Comparison of ENCODE assay signal across 22 cellular contexts in genomic region chr19:28485300-28485699, GRCh38.
A peak's percentile ranks its signal among the peaks of the same experiment; 100 is the strongest.
DNase-seq lines count a peak whose midpoint lies in the region; FAIRE-seq and TF ChIP-seq lines count a peak whose summit lies in the region.
"Had no signal": no experiment of that assay in that cellular context is flagged by ENCODE, and none has a peak within 500 bp of the region (broad histone marks: within the 10 kb centered on the region; RNA-seq: fewer than 3 reads in every experiment).

No MANE protein-coding gene starts in this region.

- H3K27me3 Mint-ChIP-seq in nephron progenitor cell (ENCODE audit: low read depth, poor library complexity), result peaks cover 5% of the 10 kb centered on the region
- H3K27me3 Mint-ChIP-seq: central memory CD8-positive, alpha-beta T cell; effector memory CD8-positive, alpha-beta T cell; naive B cell had no signal

- H3K4me1 ChIP-seq in spleen, result peaks cover 0 to 31% (median 7%) of the 10 kb centered on the region in 6 donors

- WGBS in spleen, 5 donors, result 54 to 66% (median 56%) methylated on average over 9 of the region's 9 CpGs

- TF ChIP-seq POLR2A in spleen (IDR thresholded peaks at IDR 0.05), result no peak

- H3K4me3 ChIP-seq in cardiac fibroblast (replicated peaks in 1 of 2; ENCODE audit: low read depth in 2 of 2, low read length in 2 of 2) (no peak overlapping the region), spleen (no peak overlapping the region)
- H3K4me3 ChIP-seq: MG63, pancreas had no signal

- H3K9me3 ChIP-seq in spleen, result no peaks in the 10 kb centered on the region
- H3K9me3 ChIP-seq: MG63, pancreas had no signal

- no peaks in the 10 kb centered on the region for H3K36me3 Mint-ChIP-seq in nephron progenitor cell (ENCODE audit: low read depth)
- H3K36me3 Mint-ChIP-seq: naive B cell had no signal

- H3K4me3 Mint-ChIP-seq in nephron progenitor cell, result no peak overlapping the region
- H3K4me3 Mint-ChIP-seq: central memory CD8-positive, alpha-beta T cell; effector memory CD8-positive, alpha-beta T cell; naive B cell had no signal

- DNase-seq in NCI-H82 (lab: John Stamatoyannopoulos, UW), result peak; percentile 17
- DNase-seq in NCI-H82 treated with DMSO at 0.1 percent for 48 hours (lab: John Stamatoyannopoulos, UW; ENCODE audit: unreplicated experiment), result no peak
- DNase-seq in NCI-H69 (lab: John Stamatoyannopoulos, UW), result peak; percentile 7
- DNase-seq in cardiac fibroblast (ENCODE audit: low read depth in 2 of 2), result peak; percentile 4 to 10
- DNase-seq in spleen, result peak; percentile 71
- DNase-seq in frontal cortex (ENCODE audit: low spot score in 2 of 2), result no peak
- no peak for DNase-seq in midbrain (lab: John Stamatoyannopoulos, UW)
- no peak for DNase-seq in nephron progenitor cell
- DNase-seq: activated CD4-positive, alpha-beta T cell treated with anti-CD3 and anti-CD28 coated beads, Interleukin-2, amount 50 U/mL, for 48 hours; activated naive CD4-positive, alpha-beta T cell; C1 segment of cervical spinal cord; DMS79; effector memory CD8-positive, alpha-beta T cell; MG63; naive B cell; NCI-H187; NCI-H345; pancreas; stimulated activated CD4-positive, alpha-beta T cell treated with anti-CD3 and anti-CD28 coated beads, Interleukin-2, amount 100 ng/mL, for 48 hours; WERI-Rb-1 had no signal

- no peak for FAIRE-seq in frontal cortex (lab: Jason Lieb, UNC)
- FAIRE-seq: A204.1, pancreas had no signal

- H3K36me3 ChIP-seq in spleen, result no peaks in the 10 kb centered on the region
- H3K36me3 ChIP-seq: MG63, pancreas, WERI-Rb-1 had no signal

- peaks cover 66% of the 10 kb centered on the region for H3K4me1 Mint-ChIP-seq in nephron progenitor cell

- H3K27me3 ChIP-seq in spleen (replicated peaks in 1 of 7), result no peaks in the 10 kb centered on the region
- H3K27me3 ChIP-seq: MG63, pancreas had no signal

- H3K27ac Mint-ChIP-seq in nephron progenitor cell, result no peak overlapping the region
- H3K27ac Mint-ChIP-seq: effector memory CD8-positive, alpha-beta T cell; naive B cell had no signal

- intact Hi-C loops in spleen (cut with DNase I; ENCODE audit: low total_unique reads), result no loop called here

- no peak for TF ChIP-seq CTCF in cardiac fibroblast (IDR thresholded peaks at IDR 0.05; ENCODE audit: low read depth, low read length)
- no peak for TF ChIP-seq CTCF in spleen (IDR thresholded peaks at IDR 0.05 in 8 of 11, conservative IDR thresholded peaks at IDR 0.05 in 3 of 11)
- TF ChIP-seq CTCF in nephron progenitor cell (IDR thresholded peaks at IDR 0.05), result no peak

- no peak overlapping the region for H3K27ac ChIP-seq in spleen
- H3K27ac ChIP-seq: pancreas, WERI-Rb-1 had no signal

- H3K9me3 Mint-ChIP-seq in nephron progenitor cell, result no peaks in the 10 kb centered on the region
- H3K9me3 Mint-ChIP-seq: central memory CD8-positive, alpha-beta T cell had no signal

Comparison
In these comparisons a context has a peak if more than half of its experiments do, and no peak if none do; other contexts are left out.
1. DNase-seq: peak in NCI-H82 (single experiment), NCI-H69 (single experiment), cardiac fibroblast (2 of 2) and spleen (single experiment); none in NCI-H82 treated with DMSO at 0.1 percent for 48 hours (single experiment), frontal cortex (0 of 2), midbrain (single experiment) and nephron progenitor cell (single experiment).